10 cellular contexts compared by ENCODE assay signal in the genomic region with DNA sequence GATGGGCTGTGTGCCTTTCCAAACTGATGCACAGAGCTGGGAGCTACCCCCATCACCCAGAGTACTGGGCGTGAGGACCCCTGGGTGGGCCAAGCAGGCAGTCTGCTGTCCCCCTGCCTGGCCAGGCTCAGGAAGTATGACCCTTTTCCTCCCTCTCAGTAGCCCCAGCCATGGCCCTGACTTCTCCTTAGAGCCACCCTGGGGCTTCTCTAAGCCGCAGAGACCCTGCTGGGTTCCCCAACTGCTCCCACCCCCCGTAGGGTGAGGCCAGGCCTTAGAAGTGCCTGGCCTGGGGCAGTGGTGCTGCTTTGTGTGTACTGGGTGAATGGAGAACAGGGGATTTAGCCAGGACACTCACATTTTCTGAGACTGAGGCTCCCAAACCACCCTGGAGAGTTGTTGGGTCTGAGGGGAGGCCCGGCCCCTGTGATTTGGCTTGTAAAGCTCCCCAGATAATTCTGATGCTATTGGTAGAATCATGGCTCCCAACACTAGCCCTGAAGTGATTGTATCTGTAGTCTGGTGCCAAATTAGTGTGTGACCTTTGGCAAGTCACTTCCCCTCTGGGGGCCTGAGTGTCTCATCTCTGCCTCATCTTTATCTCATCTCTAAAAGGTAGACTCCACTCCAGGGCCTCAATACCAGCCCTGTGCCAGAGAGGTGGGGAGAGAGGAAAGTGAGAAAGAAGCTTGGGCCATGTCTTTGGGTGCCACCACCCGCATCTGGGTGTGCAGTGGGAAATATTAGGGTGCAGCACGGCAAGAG.
DNase-seq lines count a peak whose midpoint lies in the region; ATAC-seq and TF ChIP-seq lines count a peak whose summit lies in the region.
"Had no signal": no experiment of that assay in that cellular context is flagged by ENCODE, and none has a peak within 500 bp of the region (broad histone marks: within the 10 kb centered on the region; RNA-seq: fewer than 3 reads in every experiment).

No MANE protein-coding gene starts in this region.

- H3K9me3 Mint-ChIP-seq in brain (no peaks in the 10 kb centered on the region), osteocyte (ENCODE audit: unreplicated experiment) (no peaks in the 10 kb centered on the region)

- no peaks in the 10 kb centered on the region for H3K36me3 ChIP-seq in aorta (ENCODE audit: control insufficient read depth in 1 of 2, insufficient read depth in 2 of 2, low read length in 1 of 2)

- no peaks in the 10 kb centered on the region for H3K27me3 ChIP-seq in aorta (ENCODE audit: control insufficient read depth in 1 of 2, insufficient read depth in 2 of 2, low read length in 1 of 2)

- no peak for ATAC-seq in aorta (ENCODE audit: low FRiP score)

- CTCF ChIA-PET in GM10248 (lab: Yijun Ruan, JAX): interaction anchor here (1.1 to 2.7 kb wide), 4 partner anchors 9 to 38 kb away, joined by 3 to 18 read pairs (median 8); no protein-coding TSS in a partner anchor

- DNase-seq in stimulated activated CD4-positive, alpha-beta T cell treated with anti-CD3 and anti-CD28 coated beads, Interleukin-1b, Interleukin-23, amount 100 ng/mL, for 48 hours: peak; percentile 35
- DNase-seq in stimulated activated CD4-positive, alpha-beta T cell treated with anti-CD3 and anti-CD28 coated beads, Interleukin-4, amount 100 ng/mL, for 4 hours: no peak
- no peak for DNase-seq in osteocyte (ENCODE audit: extremely low spot score, unreplicated experiment)
- no peak for DNase-seq in aorta
- no peak for DNase-seq in SIG-M5 treated with dmso at 0.1 percent for 504 hours (lab: John Stamatoyannopoulos, UW; ENCODE audit: unreplicated experiment)
- DNase-seq in GM10248 (ENCODE audit: extremely low spot score): no peak
- no peak for DNase-seq in AG08395 (ENCODE audit: low spot score)
- DNase-seq: Calu3, NCI-H2227 treated with DMSO at 0.1 percent for 48 hours had no signal

- POLR2A ChIA-PET in GM10248 (lab: Yijun Ruan, JAX): interaction anchor here (4.2 kb wide), 1 partner anchor 39 kb away, joined by 20 read pairs; no protein-coding TSS in a partner anchor

- TF ChIP-seq CTCF in brain (conservative IDR thresholded peaks at IDR 0.05) (no peak), osteocyte (IDR thresholded peaks at IDR 0.05) (no peak), GM10248 (IDR thresholded peaks at IDR 0.05; ENCODE audit: control extremely low read depth, extremely low read depth, low read depth, missing control alignments) (no peak)

- no peak overlapping the region for H3K4me3 ChIP-seq in aorta (ENCODE audit: low read length in 2 of 2)

- peaks cover 84% of the 10 kb centered on the region for H3K4me1 Mint-ChIP-seq in brain
- H3K4me1 Mint-ChIP-seq in osteocyte (ENCODE audit: unreplicated experiment): peaks cover 54% of the 10 kb centered on the region

- peak overlapping the region; percentile 62 to 82 for H3K27ac ChIP-seq in aorta (ENCODE audit: low read depth in 1 of 2, low read length in 2 of 2)

- H3K27ac Mint-ChIP-seq in brain: peak overlapping the region; percentile 67 to 98 (median 78)
- peak overlapping the region; percentile 76 for H3K27ac Mint-ChIP-seq in osteocyte (ENCODE audit: unreplicated experiment)

- H3K27me3 Mint-ChIP-seq in brain (peaks cover 3% of the 10 kb centered on the region), osteocyte (ENCODE audit: unreplicated experiment) (no peaks in the 10 kb centered on the region)

- H3K36me3 Mint-ChIP-seq in brain (peaks cover 10% of the 10 kb centered on the region), osteocyte (ENCODE audit: unreplicated experiment) (peaks cover 7% of the 10 kb centered on the region)

- peak overlapping the region in 2 of 5 experiments; percentile 20 to 65 for H3K4me3 Mint-ChIP-seq in brain
- H3K4me3 Mint-ChIP-seq in osteocyte (ENCODE audit: unreplicated experiment): no peak overlapping the region

- intact Hi-C loops in aorta (cut with DNase I): no loop called here

- peaks cover 5 to 7% of the 10 kb centered on the region in 2 donors for H3K4me1 ChIP-seq in aorta (ENCODE audit: control insufficient read depth in 1 of 2, insufficient read depth in 2 of 2, low read length in 2 of 2)

- 95 to 98% methylated on average over 6 of the region's 6 CpGs for WGBS in aorta, 2 donors

- no peaks in the 10 kb centered on the region for H3K9me3 ChIP-seq in aorta (ENCODE audit: control insufficient read depth, low read length)
